ENCODE assay signal across 1 cellular context in the genomic region with DNA sequence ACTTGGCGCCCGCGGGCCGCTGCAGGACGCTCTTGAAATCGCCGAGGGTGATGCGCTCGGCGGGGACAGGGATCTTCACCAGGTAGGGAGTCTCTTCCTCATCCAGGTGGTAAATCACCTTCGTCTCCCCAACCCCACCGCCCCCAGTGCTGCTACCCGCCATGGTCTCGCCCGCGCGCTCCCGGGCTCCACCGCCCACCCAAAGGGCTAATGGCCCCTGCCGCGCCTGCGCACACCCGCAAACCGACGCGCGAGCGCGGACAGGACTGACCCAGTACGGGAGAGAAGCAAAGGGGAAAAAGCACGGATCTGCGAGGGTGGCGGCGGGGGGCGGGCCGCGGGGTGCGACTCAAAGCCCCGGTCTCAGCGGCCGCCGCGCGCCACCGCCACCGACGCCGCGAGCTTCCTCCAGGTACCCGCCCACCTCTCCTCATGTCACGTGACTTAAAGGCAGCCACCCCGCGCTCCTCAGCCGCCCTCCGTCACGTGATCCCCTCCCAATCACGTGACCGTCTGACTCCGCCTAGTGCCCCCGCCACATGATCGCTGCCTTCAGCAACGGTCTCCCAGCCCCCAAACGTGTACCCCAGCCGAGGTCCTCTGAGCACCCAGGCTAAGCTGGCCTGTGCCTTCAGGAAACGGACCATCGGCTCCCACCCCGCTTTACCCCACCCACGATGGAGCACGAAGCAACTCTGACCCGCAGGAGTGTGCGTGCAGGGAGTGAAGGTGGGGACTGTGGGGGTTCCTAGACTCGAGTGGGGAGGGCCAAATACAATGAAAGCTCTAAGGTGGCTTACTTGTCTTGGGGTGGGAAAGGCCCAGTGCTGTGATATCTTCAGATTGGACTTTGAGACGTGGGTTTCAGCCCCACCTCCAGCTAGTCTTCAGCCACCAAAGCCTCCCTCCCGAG.
TF ChIP-seq lines count a peak whose summit lies in the region.

Gene DVL2, minus strand, starts transcription at position 418 of the 913 bp plus-strand sequence. Its CDS starts 255 bp downstream, at position 163.

TF ChIP-seq in HepG2, 621 proteins besides CTCF, POLR2A, EP300 and RAD21 (continued from another document and continues in another):
- TF ChIP-seq ZFP36L1 (CRISPR knock-in tag; IDR thresholded peaks at IDR 0.05) (no peak), REPIN1 (CRISPR knock-in tag; IDR thresholded peaks at IDR 0.05; ENCODE audit: borderline replicate concordance, low read depth) (peak; percentile 81; the same call in 1 of the 2 replicates), BRCA1 (CRISPR knock-in tag; IDR thresholded peaks at IDR 0.05) (peak; percentile 76; the same call in 1 of the 2 replicates), ZNF781 (CRISPR knock-in tag; IDR thresholded peaks at IDR 0.05; ENCODE audit: borderline replicate concordance, not compliant biosample characterization) (no peak), ZNF549 (CRISPR knock-in tag; IDR thresholded peaks at IDR 0.05) (no peak), SRF (IDR thresholded peaks at IDR 0.05; ENCODE audit: low read depth, low read length) (no peak), SIN3A (IDR thresholded peaks at IDR 0.05; ENCODE audit: borderline replicate concordance, low read depth, low read length) (peak; percentile 85; the same call in 1 of the 2 replicates), ARHGAP35 (CRISPR knock-in tag; IDR thresholded peaks at IDR 0.05; ENCODE audit: borderline replicate concordance) (peak; percentile 68; the same call in 1 of the 2 replicates), ZNF367 (CRISPR knock-in tag; IDR thresholded peaks at IDR 0.05; ENCODE audit: borderline replicate concordance) (0 out of 2 replicates have a peak, but pooled peaks have one; percentile 74), ZBTB40 (IDR thresholded peaks at IDR 0.05) (no peak), ZBTB40 (CRISPR knock-in tag; IDR thresholded peaks at IDR 0.05) (peak; percentile 77; the same call in 1 of the 2 replicates), CBX1 (IDR thresholded peaks at IDR 0.05; ENCODE audit: low read depth) (peak; percentile 99), TRIM24 (CRISPR knock-in tag; IDR thresholded peaks at IDR 0.05) (no peak), ATF1 (CRISPR knock-in tag; IDR thresholded peaks at IDR 0.05) (no peak), ZNF260 (CRISPR knock-in tag; IDR thresholded peaks at IDR 0.05; ENCODE audit: borderline replicate concordance, low read depth) (no peak), SATB2 (CRISPR knock-in tag; IDR thresholded peaks at IDR 0.05) (peak; percentile 58; the same call in 1 of the 2 replicates), ZNF225 (CRISPR knock-in tag; IDR thresholded peaks at IDR 0.05) (no peak; the same call in 1 of the 2 replicates), SAP130 (CRISPR knock-in tag; IDR thresholded peaks at IDR 0.05; ENCODE audit: low read depth) (peak; percentile 98), ZNF101 (CRISPR knock-in tag; IDR thresholded peaks at IDR 0.05; ENCODE audit: borderline replicate concordance, low read depth) (no peak), ZBED4 (CRISPR knock-in tag; IDR thresholded peaks at IDR 0.05; ENCODE audit: borderline replicate concordance) (0 out of 2 replicates have a peak, but pooled peaks have one; percentile 12), POGK (CRISPR knock-in tag; conservative IDR thresholded peaks at IDR 0.05) (peak; percentile 58; the same call in 1 of the 2 replicates), ZNF747 (CRISPR knock-in tag; IDR thresholded peaks at IDR 0.05; ENCODE audit: borderline replicate concordance) (peak; percentile 95; the same call in 1 of the 2 replicates), ZNF430 (CRISPR knock-in tag; IDR thresholded peaks at IDR 0.05) (peak; percentile 48), ZBTB1 (CRISPR knock-in tag; IDR thresholded peaks at IDR 0.05; ENCODE audit: borderline replicate concordance) (no peak), YY1 (IDR thresholded peaks at IDR 0.05; ENCODE audit: insufficient read depth, insufficient replicate concordance, low read depth, low read length) (peak; percentile 71), ZNF17 (CRISPR knock-in tag; IDR thresholded peaks at IDR 0.05) (no peak), LCORL (IDR thresholded peaks at IDR 0.05) (peak; percentile 91), LCORL (CRISPR knock-in tag; IDR thresholded peaks at IDR 0.05) (no peak; the same call in 1 of the 2 replicates), ZFP36 (IDR thresholded peaks at IDR 0.05; ENCODE audit: borderline replicate concordance, low read depth, low read length, partially characterized antibody) (no peak)
- TF ChIP-seq, protein P1, sequence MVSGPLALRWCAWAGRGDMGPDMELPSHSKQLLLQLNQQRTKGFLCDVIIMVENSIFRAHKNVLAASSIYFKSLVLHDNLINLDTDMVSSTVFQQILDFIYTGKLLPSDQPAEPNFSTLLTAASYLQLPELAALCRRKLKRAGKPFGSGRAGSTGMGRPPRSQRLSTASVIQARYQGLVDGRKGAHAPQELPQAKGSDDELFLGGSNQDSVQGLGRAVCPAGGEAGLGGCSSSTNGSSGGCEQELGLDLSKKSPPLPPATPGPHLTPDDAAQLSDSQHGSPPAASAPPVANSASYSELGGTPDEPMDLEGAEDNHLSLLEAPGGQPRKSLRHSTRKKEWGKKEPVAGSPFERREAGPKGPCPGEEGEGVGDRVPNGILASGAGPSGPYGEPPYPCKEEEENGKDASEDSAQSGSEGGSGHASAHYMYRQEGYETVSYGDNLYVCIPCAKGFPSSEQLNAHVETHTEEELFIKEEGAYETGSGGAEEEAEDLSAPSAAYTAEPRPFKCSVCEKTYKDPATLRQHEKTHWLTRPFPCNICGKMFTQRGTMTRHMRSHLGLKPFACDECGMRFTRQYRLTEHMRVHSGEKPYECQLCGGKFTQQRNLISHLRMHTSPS (CRISPR knock-in tag; IDR thresholded peaks at IDR 0.05; ENCODE audit: low read depth), result no peak
- TF ChIP-seq, protein P2, sequence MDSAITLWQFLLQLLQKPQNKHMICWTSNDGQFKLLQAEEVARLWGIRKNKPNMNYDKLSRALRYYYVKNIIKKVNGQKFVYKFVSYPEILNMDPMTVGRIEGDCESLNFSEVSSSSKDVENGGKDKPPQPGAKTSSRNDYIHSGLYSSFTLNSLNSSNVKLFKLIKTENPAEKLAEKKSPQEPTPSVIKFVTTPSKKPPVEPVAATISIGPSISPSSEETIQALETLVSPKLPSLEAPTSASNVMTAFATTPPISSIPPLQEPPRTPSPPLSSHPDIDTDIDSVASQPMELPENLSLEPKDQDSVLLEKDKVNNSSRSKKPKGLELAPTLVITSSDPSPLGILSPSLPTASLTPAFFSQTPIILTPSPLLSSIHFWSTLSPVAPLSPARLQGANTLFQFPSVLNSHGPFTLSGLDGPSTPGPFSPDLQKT (CRISPR knock-in tag; IDR thresholded peaks at IDR 0.05; ENCODE audit: borderline replicate concordance), result no peak
